Comparison of ENCODE assay signal across 17 cellular contexts in genomic region chr22:39773503-39773902, GRCh38.
DNase-seq lines count a peak whose midpoint lies in the region; ATAC-seq and TF ChIP-seq lines count a peak whose summit lies in the region.
"Had no signal": no experiment of that assay in that cellular context is flagged by ENCODE, and none has a peak within 500 bp of the region (broad histone marks: within the 10 kb centered on the region; RNA-seq: fewer than 3 reads in every experiment).

No MANE protein-coding gene starts in this region.

- peak overlapping the region; percentile 23; the same call in 1 of the 2 replicates for H3K4me2 ChIP-seq in KMS-11

- POLR2A ChIA-PET in activated naive CD8-positive, alpha-beta T cell treated with anti-CD3 and anti-CD28 coated beads, Interleukin-2, amount 10 ng/mL, durations not matched to agents 7 days and 5 days (lab: Charles Lee) = interaction anchor here (0.7 to 2.1 kb wide), 8 partner anchors 12 to 159 kb away, joined by 3 to 12 read pairs (median 4); partner anchors contain the start of gene GRAP2

- H3K9me3 Mint-ChIP-seq in activated naive CD8-positive, alpha-beta T cell treated with anti-CD3 and anti-CD28 coated beads, Interleukin-2, amount 10 ng/mL, durations not matched to agents 7 days and 5 days = peaks cover 5% of the 10 kb centered on the region
- no peaks in the 10 kb centered on the region for H3K9me3 Mint-ChIP-seq in activated naive CD8-positive, alpha-beta T cell treated with anti-CD3 and anti-CD28 coated beads, Interleukin-2, amount 50 U/mL, for 24 hours
- H3K9me3 Mint-ChIP-seq in activated T-helper 17 cell treated with anti-CD3 and anti-CD28 coated beads, Interleukin-2, amount 50 U/mL, for 72 hours = no peaks in the 10 kb centered on the region
- peaks cover 2% of the 10 kb centered on the region for H3K9me3 Mint-ChIP-seq in stimulated activated memory B cell treated with anti-CD40 and anti-IgM and Interleukin-4, amounts not matched to agents 10 μg/mL and 1 μg/mL and 100 μg/mL, for 72 hours
- H3K9me3 Mint-ChIP-seq: type B pancreatic cell had no signal

- peaks cover 24% of the 10 kb centered on the region for H3K4me1 Mint-ChIP-seq in activated naive CD8-positive, alpha-beta T cell treated with anti-CD3 and anti-CD28 coated beads, Interleukin-2, amount 10 ng/mL, durations not matched to agents 7 days and 5 days
- peaks cover 15% of the 10 kb centered on the region for H3K4me1 Mint-ChIP-seq in activated naive CD8-positive, alpha-beta T cell treated with anti-CD3 and anti-CD28 coated beads, Interleukin-2, amount 50 U/mL, for 24 hours
- H3K4me1 Mint-ChIP-seq in activated T-helper 17 cell treated with anti-CD3 and anti-CD28 coated beads, Interleukin-2, amount 50 U/mL, for 72 hours = peaks cover 16% of the 10 kb centered on the region
- peaks cover 15% of the 10 kb centered on the region for H3K4me1 Mint-ChIP-seq in stimulated activated memory B cell treated with anti-CD40 and anti-IgM and Interleukin-4, amounts not matched to agents 10 μg/mL and 1 μg/mL and 100 μg/mL, for 72 hours

- no peaks in the 10 kb centered on the region for H3K27me3 ChIP-seq in KMS-11 (ENCODE audit: insufficient read depth, low read depth)
- H3K27me3 ChIP-seq: spleen had no signal

- DNase-seq in activated naive CD8-positive, alpha-beta T cell treated with anti-CD3 and anti-CD28 coated beads, Interleukin-2, amount 10 ng/mL, durations not matched to agents 7 days and 5 days = no peak
- no peak for DNase-seq in activated naive CD8-positive, alpha-beta T cell treated with anti-CD3 and anti-CD28 coated beads, Interleukin-2, amount 50 U/mL, for 24 hours
- DNase-seq: amygdala, Caco-2, dorsolateral prefrontal cortex, NCI-H1436, nucleus accumbens, spleen had no signal

- H3K79me2 ChIP-seq in KMS-11 (ENCODE audit: insufficient read depth, low read depth) = no peaks in the 10 kb centered on the region

- peak overlapping the region; percentile 40 for H3K4me3 Mint-ChIP-seq in activated naive CD8-positive, alpha-beta T cell treated with anti-CD3 and anti-CD28 coated beads, Interleukin-2, amount 10 ng/mL, durations not matched to agents 7 days and 5 days
- no peak overlapping the region for H3K4me3 Mint-ChIP-seq in activated naive CD8-positive, alpha-beta T cell treated with anti-CD3 and anti-CD28 coated beads, Interleukin-2, amount 50 U/mL, for 24 hours
- peak overlapping the region; percentile 38 for H3K4me3 Mint-ChIP-seq in activated T-helper 17 cell treated with anti-CD3 and anti-CD28 coated beads, Interleukin-2, amount 50 U/mL, for 72 hours
- H3K4me3 Mint-ChIP-seq in stimulated activated memory B cell treated with anti-CD40 and anti-IgM and Interleukin-4, amounts not matched to agents 10 μg/mL and 1 μg/mL and 100 μg/mL, for 72 hours = no peak overlapping the region
- H3K4me3 Mint-ChIP-seq: type B pancreatic cell had no signal

- H3K4me3 ChIP-seq in KMS-11 (IDR thresholded peaks at IDR 0.05; ENCODE audit: insufficient read depth, low read depth, low read length) = no peak overlapping the region
- H3K4me3 ChIP-seq: cardiac muscle cell, dorsolateral prefrontal cortex, spleen had no signal

- no peaks in the 10 kb centered on the region for H4K20me1 ChIP-seq in KMS-11 (ENCODE audit: insufficient read depth)

- no peak for ATAC-seq in activated naive CD8-positive, alpha-beta T cell treated with anti-CD3 and anti-CD28 coated beads, Interleukin-2, amount 10 ng/mL, durations not matched to agents 7 days and 5 days (ENCODE audit: low read depth)
- ATAC-seq in activated naive CD8-positive, alpha-beta T cell treated with anti-CD3 and anti-CD28 coated beads, Interleukin-2, amount 50 U/mL, for 24 hours = no peak
- ATAC-seq in activated T-helper 17 cell treated with anti-CD3 and anti-CD28 coated beads, Interleukin-2, amount 50 U/mL, for 72 hours (replicated peaks) = no peak
- ATAC-seq in stimulated activated memory B cell treated with anti-CD40 and anti-IgM and Interleukin-4, amounts not matched to agents 10 μg/mL and 1 μg/mL and 100 μg/mL, for 72 hours = no peak
- no peak for ATAC-seq in HG03280 (IDR thresholded peaks at IDR 0.05; ENCODE audit: unreplicated experiment)
- no peak for ATAC-seq in GM21717 (IDR thresholded peaks at IDR 0.05; ENCODE audit: unreplicated experiment)
- ATAC-seq: HCT116, HepG2 had no signal

- peaks cover 16% of the 10 kb centered on the region for H3K4me1 ChIP-seq in KMS-11 (ENCODE audit: low read depth, poor library complexity, severe bottlenecking)
- H3K4me1 ChIP-seq: Caco-2 had no signal

- H3K27me3 Mint-ChIP-seq in activated naive CD8-positive, alpha-beta T cell treated with anti-CD3 and anti-CD28 coated beads, Interleukin-2, amount 10 ng/mL, durations not matched to agents 7 days and 5 days = peaks cover 3% of the 10 kb centered on the region
- no peaks in the 10 kb centered on the region for H3K27me3 Mint-ChIP-seq in activated naive CD8-positive, alpha-beta T cell treated with anti-CD3 and anti-CD28 coated beads, Interleukin-2, amount 50 U/mL, for 24 hours
- H3K27me3 Mint-ChIP-seq in activated T-helper 17 cell treated with anti-CD3 and anti-CD28 coated beads, Interleukin-2, amount 50 U/mL, for 72 hours = no peaks in the 10 kb centered on the region
- peaks cover 2% of the 10 kb centered on the region for H3K27me3 Mint-ChIP-seq in stimulated activated memory B cell treated with anti-CD40 and anti-IgM and Interleukin-4, amounts not matched to agents 10 μg/mL and 1 μg/mL and 100 μg/mL, for 72 hours

- no peaks in the 10 kb centered on the region for H3K36me3 ChIP-seq in KMS-11 (ENCODE audit: insufficient read depth)
- H3K36me3 ChIP-seq: cardiac muscle cell, spleen had no signal

- no peak overlapping the region for H3K9ac ChIP-seq in KMS-11

- peak overlapping the region; percentile 32; the same call in 1 of the 2 replicates for H2AFZ ChIP-seq in KMS-11 (ENCODE audit: low read depth)

- H3K27ac ChIP-seq in KMS-11 = no peak overlapping the region
- H3K27ac ChIP-seq: cardiac muscle cell, dorsolateral prefrontal cortex, spleen had no signal

- no peak for TF ChIP-seq CTCF in KMS-11 (conservative IDR thresholded peaks at IDR 0.05; ENCODE audit: low read depth, low read length)

- H3K27ac Mint-ChIP-seq in activated naive CD8-positive, alpha-beta T cell treated with anti-CD3 and anti-CD28 coated beads, Interleukin-2, amount 10 ng/mL, durations not matched to agents 7 days and 5 days = peak overlapping the region; percentile 87
- H3K27ac Mint-ChIP-seq in activated naive CD8-positive, alpha-beta T cell treated with anti-CD3 and anti-CD28 coated beads, Interleukin-2, amount 50 U/mL, for 24 hours = no peak overlapping the region
- peak overlapping the region; percentile 68 for H3K27ac Mint-ChIP-seq in activated T-helper 17 cell treated with anti-CD3 and anti-CD28 coated beads, Interleukin-2, amount 50 U/mL, for 72 hours
- peak overlapping the region; percentile 21 for H3K27ac Mint-ChIP-seq in stimulated activated memory B cell treated with anti-CD40 and anti-IgM and Interleukin-4, amounts not matched to agents 10 μg/mL and 1 μg/mL and 100 μg/mL, for 72 hours
- H3K27ac Mint-ChIP-seq: type B pancreatic cell had no signal

- H3K36me3 Mint-ChIP-seq in activated naive CD8-positive, alpha-beta T cell treated with anti-CD3 and anti-CD28 coated beads, Interleukin-2, amount 10 ng/mL, durations not matched to agents 7 days and 5 days = peaks cover 10% of the 10 kb centered on the region
- H3K36me3 Mint-ChIP-seq in activated naive CD8-positive, alpha-beta T cell treated with anti-CD3 and anti-CD28 coated beads, Interleukin-2, amount 50 U/mL, for 24 hours (ENCODE audit: low read depth) = no peaks in the 10 kb centered on the region
- no peaks in the 10 kb centered on the region for H3K36me3 Mint-ChIP-seq in activated T-helper 17 cell treated with anti-CD3 and anti-CD28 coated beads, Interleukin-2, amount 50 U/mL, for 72 hours (ENCODE audit: low read depth)
- H3K36me3 Mint-ChIP-seq in stimulated activated memory B cell treated with anti-CD40 and anti-IgM and Interleukin-4, amounts not matched to agents 10 μg/mL and 1 μg/mL and 100 μg/mL, for 72 hours = no peaks in the 10 kb centered on the region
- H3K36me3 Mint-ChIP-seq: type B pancreatic cell had no signal

Comparison
In these comparisons a context has a peak if more than half of its experiments do, and no peak if none do; other contexts are left out.
1. H3K4me3 Mint-ChIP-seq: peak in activated naive CD8-positive, alpha-beta T cell treated with anti-CD3 and anti-CD28 coated beads, Interleukin-2, amount 10 ng/mL, durations not matched to agents 7 days and 5 days (single experiment) and activated T-helper 17 cell treated with anti-CD3 and anti-CD28 coated beads, Interleukin-2, amount 50 U/mL, for 72 hours (single experiment); none in activated naive CD8-positive, alpha-beta T cell treated with anti-CD3 and anti-CD28 coated beads, Interleukin-2, amount 50 U/mL, for 24 hours (single experiment) and stimulated activated memory B cell treated with anti-CD40 and anti-IgM and Interleukin-4, amounts not matched to agents 10 μg/mL and 1 μg/mL and 100 μg/mL, for 72 hours (single experiment).